22 cellular contexts compared by ENCODE assay signal in genomic region chrX:3351287-3351686, GRCh38. TPM values are rescaled to one million over a fixed set of nuclear protein-coding genes. Genes with fewer than 3 reads are reported as not detected.
DNase-seq lines count a peak whose midpoint lies in the region; ATAC-seq, FAIRE-seq and TF ChIP-seq lines count a peak whose summit lies in the region.
"Had no signal": no experiment of that assay in that cellular context is flagged by ENCODE, and none has a peak within 500 bp of the region (broad histone marks: within the 10 kb centered on the region; RNA-seq: fewer than 3 reads in every experiment).

No MANE protein-coding gene starts in this region.

- H3K4me1 ChIP-seq in A549 (no peaks in the 10 kb centered on the region), hepatocyte (ENCODE audit: insufficient read depth) (no peaks in the 10 kb centered on the region)
- H3K4me1 ChIP-seq: BLaER1 had no signal

- POLR2A ChIA-PET in A549 (lab: Yijun Ruan, JAX) = no interaction called here

- peaks cover 3% of the 10 kb centered on the region for H3K36me3 Mint-ChIP-seq in osteocyte (ENCODE audit: unreplicated experiment)
- H3K36me3 Mint-ChIP-seq: CD8-positive, alpha-beta T cell had no signal

- no peaks in the 10 kb centered on the region for H3K79me2 ChIP-seq in hepatocyte

- no peaks in the 10 kb centered on the region for H3K27me3 ChIP-seq in hepatocyte
- H3K27me3 ChIP-seq: BLaER1 had no signal

- DNase-seq in A549 (ENCODE audit: low read depth in 1 of 2, low spot score in 1 of 2) (no peak), SK-N-MC (ENCODE audit: low read depth, low spot score) (peak; percentile 39), hepatocyte (ENCODE audit: low spot score) (no peak), osteocyte (ENCODE audit: extremely low spot score, unreplicated experiment) (peak; percentile 10), NCI-H1694 treated with DMSO at 0.1 percent for 48 hours (lab: John Stamatoyannopoulos, UW) (no peak), left lobe of liver (ENCODE audit: low spot score) (no peak), epidermal melanocyte (ENCODE audit: insufficient read length, low spot score) (no peak)
- no peak for DNase-seq in central memory CD4-positive, alpha-beta T cell
- DNase-seq: CD8-positive, alpha-beta T cell; COR-L47; GDM1; HFFc6 had no signal

- H3K9ac ChIP-seq in SK-N-MC (ENCODE audit: insufficient read length) = no peak overlapping the region
- H3K9ac ChIP-seq: BLaER1 had no signal

- no peak for ATAC-seq in A549
- no peak for ATAC-seq in left lobe of liver
- ATAC-seq: CD8-positive, alpha-beta T cell; GM23338; HCT116 had no signal

- H4K20me1 ChIP-seq in hepatocyte (ENCODE audit: insufficient read depth, poor library complexity, severe bottlenecking) = no peaks in the 10 kb centered on the region
- H4K20me1 ChIP-seq: BLaER1 had no signal

- H3K4me1 Mint-ChIP-seq in osteocyte (ENCODE audit: unreplicated experiment) = peaks cover 48% of the 10 kb centered on the region
- H3K4me1 Mint-ChIP-seq: GM23338 had no signal

- H3K36me3 ChIP-seq in SK-N-MC (ENCODE audit: insufficient read depth, low read length) = no peaks in the 10 kb centered on the region
- no peaks in the 10 kb centered on the region for H3K36me3 ChIP-seq in hepatocyte (replicated peaks; ENCODE audit: insufficient read depth, low read depth)
- H3K36me3 ChIP-seq: BLaER1 had no signal

- no peak for TF ChIP-seq CTCF in A549 (IDR thresholded peaks at IDR 0.05)
- TF ChIP-seq CTCF in hepatocyte (IDR thresholded peaks at IDR 0.05; ENCODE audit: poor library complexity) = no peak
- no peak for TF ChIP-seq CTCF in osteocyte (IDR thresholded peaks at IDR 0.05)

- no peaks in the 10 kb centered on the region for H3K27me3 Mint-ChIP-seq in osteocyte (ENCODE audit: unreplicated experiment)

- H2AFZ ChIP-seq in hepatocyte = no peak overlapping the region
- H2AFZ ChIP-seq: GM23338 had no signal

- H3K9me3 ChIP-seq in A549 (no peaks in the 10 kb centered on the region), SK-N-MC (ENCODE audit: low read depth, low read length) (no peaks in the 10 kb centered on the region), hepatocyte (ENCODE audit: low read depth) (no peaks in the 10 kb centered on the region)

- H3K9me2 ChIP-seq in hepatocyte (replicated peaks; ENCODE audit: insufficient read depth) = no peaks in the 10 kb centered on the region

- no peak overlapping the region for H3K4me3 ChIP-seq in A549
- peak overlapping the region; percentile 50 for H3K4me3 ChIP-seq in SK-N-MC
- no peak overlapping the region for H3K4me3 ChIP-seq in hepatocyte
- H3K4me3 ChIP-seq: BLaER1, GM23338 had no signal

- peak overlapping the region; percentile 66 for H3K27ac Mint-ChIP-seq in osteocyte (ENCODE audit: unreplicated experiment)
- H3K27ac Mint-ChIP-seq: CD8-positive, alpha-beta T cell; GM23338; HFFc6 had no signal

- no peak for TF ChIP-seq RAD21 in A549 (conservative IDR thresholded peaks at IDR 0.05 in 1 of 2, IDR thresholded peaks at IDR 0.05 in 1 of 2)

- peak; percentile 13 for FAIRE-seq in A549 (lab: Jason Lieb, UNC)
- FAIRE-seq: GM12892, GM18507, H54 had no signal

- no peak for TF ChIP-seq EP300 in A549 (IDR thresholded peaks at IDR 0.05)

- no peak overlapping the region for H3K4me3 Mint-ChIP-seq in osteocyte (ENCODE audit: unreplicated experiment)
- H3K4me3 Mint-ChIP-seq: CD8-positive, alpha-beta T cell; GM23338; HFFc6 had no signal

- CTCF ChIA-PET in A549 (lab: Yijun Ruan, JAX) = no interaction called here

- WGBS in A549 (ENCODE audit: missing lambda C conversion rate) = 0% methylated on average over 4 of the region's 4 CpGs
- 56% methylated on average over 4 of the region's 4 CpGs for WGBS in hepatocyte (ENCODE audit: low lambda C conversion rate, missing lambda C conversion rate)

- TF ChIP-seq POLR2A in A549 (IDR thresholded peaks at IDR 0.05; ENCODE audit: low read length) = no peak

- no peak overlapping the region for H3K4me2 ChIP-seq in A549
- H3K4me2 ChIP-seq in hepatocyte = no peak overlapping the region
- H3K4me2 ChIP-seq: BLaER1, GM23338 had no signal

- H3K27ac ChIP-seq in A549 (no peak overlapping the region), SK-N-MC (peak overlapping the region; percentile 81), hepatocyte (peak overlapping the region; percentile 3)
- H3K27ac ChIP-seq: 22Rv1, BLaER1, HL-60 had no signal

- peaks cover 10% of the 10 kb centered on the region for H3K9me3 Mint-ChIP-seq in osteocyte (ENCODE audit: unreplicated experiment)

TF ChIP-seq in A549, 52 proteins besides CTCF, POLR2A, EP300 and RAD21:
- TF ChIP-seq POLR2AphosphoS2 (conservative IDR thresholded peaks at IDR 0.05; ENCODE audit: low read length) = no peak
- no peak for TF ChIP-seq CEBPB (IDR thresholded peaks at IDR 0.05)
- no peak for TF ChIP-seq CHD4 (IDR thresholded peaks at IDR 0.05; ENCODE audit: borderline replicate concordance)
- no peak for TF ChIP-seq NFE2L2 (conservative IDR thresholded peaks at IDR 0.05; ENCODE audit: low read length)
- TF ChIP-seq REST (IDR thresholded peaks at IDR 0.05) = no peak
- no peak for TF ChIP-seq SMC3 (IDR thresholded peaks at IDR 0.05)
- TF ChIP-seq TFCP2L1 (CRISPR knock-in tag; IDR thresholded peaks at IDR 0.05) = no peak
- no peak for TF ChIP-seq GATA3 (IDR thresholded peaks at IDR 0.05; ENCODE audit: borderline replicate concordance)
- TF ChIP-seq ZNF302 (CRISPR knock-in tag; IDR thresholded peaks at IDR 0.05) = no peak
- no peak for TF ChIP-seq CHD2 (IDR thresholded peaks at IDR 0.05; ENCODE audit: low read length, partially characterized antibody)
- TF ChIP-seq ZSCAN20 (CRISPR knock-in tag; IDR thresholded peaks at IDR 0.05) = no peak
- TF ChIP-seq SREBF2 (IDR thresholded peaks at IDR 0.05) = no peak
- no peak for TF ChIP-seq USF2 (IDR thresholded peaks at IDR 0.05)
- TF ChIP-seq RNF2 (IDR thresholded peaks at IDR 0.05; ENCODE audit: borderline replicate concordance, low read depth) = no peak
- TF ChIP-seq KDM5A (IDR thresholded peaks at IDR 0.05) = no peak
- no peak for TF ChIP-seq FOSB (CRISPR knock-in tag; IDR thresholded peaks at IDR 0.05)
- TF ChIP-seq JUNB (IDR thresholded peaks at IDR 0.05) = no peak
- no peak for TF ChIP-seq ESRRA (IDR thresholded peaks at IDR 0.05; ENCODE audit: borderline replicate concordance, low read length)
- TF ChIP-seq MYC (IDR thresholded peaks at IDR 0.05; ENCODE audit: borderline replicate concordance, low read length) = no peak
- TF ChIP-seq ZFP36 (IDR thresholded peaks at IDR 0.05; ENCODE audit: borderline replicate concordance, partially characterized antibody) = no peak

RNA-seq across cellular contexts. Expression of gene MXRA5, which starts 4.8 kb away (rescaled TPM):
- polyA plus RNA-seq in A549 (2011; rRNA removed) (not detected in 2 replicates), A549 (2017; fragmentation: RNase III; extraction: RNeasy Plus Mini Kit Qiagen cat#74134 plus additional on column Dnase treatment) (not detected in 3 replicates), hepatocyte (8.9 and 11.3 TPM in 2 replicates)
- polyA plus RNA-seq in A549 (2012; cell fraction: cytosol; rRNA removed) = not detected in 2 replicates
- polyA plus RNA-seq in A549 (2012; cell fraction: nucleus; rRNA removed) = not detected in 2 replicates
- not detected in 2 replicates for polyA minus RNA-seq in A549 (2011; rRNA and poly(A)+ RNA removed)
- total RNA-seq in hepatocyte (13.7 and 14.0 TPM in 2 replicates), osteocyte (188 and 215 TPM in 2 replicates), left lobe of liver (0.91 TPM)
- total RNA-seq: A673; CD8-positive, alpha-beta T cell; HT1080 had no signal

Comparison
In these comparisons a context has a peak if more than half of its experiments do, and no peak if none do; other contexts are left out.
1. DNase-seq: peak in SK-N-MC (single experiment) and osteocyte (single experiment); none in A549 (0 of 2), hepatocyte (single experiment), NCI-H1694 treated with DMSO at 0.1 percent for 48 hours (single experiment), left lobe of liver (single experiment), central memory CD4-positive, alpha-beta T cell (single experiment) and epidermal melanocyte (single experiment).
2. H3K27ac ChIP-seq: peak in SK-N-MC (single experiment) and hepatocyte (single experiment); none in A549 (0 of 2).
3. RNA of gene MXRA5, which starts 4.8 kb away (total RNA-seq): 188 to 215 TPM in osteocyte; 13.7 to 14.0 TPM in hepatocyte and 0.91 TPM in left lobe of liver (single experiment); every median in the first group is over 10 times any median in the second.